32 cellular contexts compared by ENCODE assay signal in genomic region chr9:105625088-105625487, GRCh38. TPM values are rescaled to one million over a fixed set of nuclear protein-coding genes. Genes with fewer than 3 reads are reported as not detected.
"Had no signal": no experiment of that assay in that cellular context is flagged by ENCODE, and none has a peak within 500 bp of the region (broad histone marks: within the 10 kb centered on the region; RNA-seq: fewer than 3 reads in every experiment).

No MANE protein-coding gene starts in this region.

- H3K4me3 ChIP-seq: colonic mucosa, coronary artery, dorsolateral prefrontal cortex, esophagus muscularis mucosa, esophagus squamous epithelium, gastrocnemius medialis, gastroesophageal sphincter, heart left ventricle, heart right ventricle had no signal

- H3K9me3 ChIP-seq: colonic mucosa, esophagus muscularis mucosa, esophagus squamous epithelium, gastrocnemius medialis, gastroesophageal sphincter had no signal

- H3K36me3 ChIP-seq: colonic mucosa, gastrocnemius medialis had no signal

- H3K27ac ChIP-seq: colonic mucosa, coronary artery, dorsolateral prefrontal cortex, epithelial cell of prostate, esophagus muscularis mucosa, esophagus squamous epithelium, foreskin keratinocyte, gastrocnemius medialis, gastroesophageal sphincter, heart left ventricle, heart right ventricle had no signal

- H3K4me1 ChIP-seq: colonic mucosa, esophagus muscularis mucosa, esophagus squamous epithelium, foreskin keratinocyte, gastrocnemius medialis, gastroesophageal sphincter, heart left ventricle, heart right ventricle had no signal

- DNase-seq: colonic mucosa; cortex of kidney; dermis blood vessel endothelial cell; dorsolateral prefrontal cortex; effector CD4-positive, alpha-beta T cell; effector CD8-positive, alpha-beta T cell; effector memory CD4-positive, alpha-beta T cell; effector memory CD8-positive, alpha-beta T cell; endodermal cell; erythroblast; esophagus squamous epithelium; foreskin fibroblast; foreskin keratinocyte; foreskin melanocyte; gastrocnemius medialis; glutamatergic neuron; head of caudate nucleus; heart left ventricle; heart right ventricle had no signal

- ATAC-seq: effector memory CD8-positive, alpha-beta T cell; esophagus mucosa; foreskin keratinocyte; gastrocnemius medialis; gastroesophageal sphincter; heart left ventricle; heart right ventricle had no signal

- FAIRE-seq: colon, endometrium, endothelial cell of umbilical vein, frontal cortex had no signal

- H3K27me3 ChIP-seq: colonic mucosa, dorsolateral prefrontal cortex, esophagus muscularis mucosa, esophagus squamous epithelium, foreskin keratinocyte, gastrocnemius medialis, gastroesophageal sphincter, heart left ventricle, heart right ventricle had no signal

RNA-seq across cellular contexts. Expression of gene TAL2, which starts 37.2 kb away (rescaled TPM):
- total RNA-seq: colonic mucosa, dermis blood vessel endothelial cell, endothelial cell of umbilical vein, epithelial cell of proximal tubule, esophagus mucosa, esophagus muscularis mucosa, esophagus squamous epithelium, fibroblast of villous mesenchyme, foreskin keratinocyte, gastrocnemius medialis, gastroesophageal sphincter, glomerular endothelial cell, heart left ventricle, heart right ventricle had no signal
- polyA plus RNA-seq: fibroblast of lung, foreskin keratinocyte had no signal
